8 cellular contexts compared by ENCODE assay signal in genomic region chr5:10352404-10353240, GRCh38. TPM values are rescaled to one million over a fixed set of nuclear protein-coding genes. Genes with fewer than 3 reads are reported as not detected.
DNase-seq lines count a peak whose midpoint lies in the region; ATAC-seq and TF ChIP-seq lines count a peak whose summit lies in the region.

No MANE protein-coding gene starts in this region.

- peaks cover 25% of the 10 kb centered on the region for H3K4me1 ChIP-seq in CD8-positive, alpha-beta memory T cell (ENCODE audit: insufficient read depth, low read length)
- peaks cover 18 to 29% of the 10 kb centered on the region in 2 experiments for H3K4me1 ChIP-seq in HCT116 (ENCODE audit: control insufficient read depth in 1 of 2, insufficient read depth in 2 of 2, low read length in 2 of 2)
- H3K4me1 ChIP-seq in heart right ventricle, result peaks cover 0 to 50% (median 41%) of the 10 kb centered on the region in 9 donors
- peaks cover 5% of the 10 kb centered on the region for H3K4me1 ChIP-seq in rectal smooth muscle tissue (ENCODE audit: control insufficient read depth, insufficient read depth, low read length)

- H3K36me3 ChIP-seq in CD8-positive, alpha-beta memory T cell (ENCODE audit: insufficient read depth, low read length), result no peaks in the 10 kb centered on the region
- no peaks in the 10 kb centered on the region for H3K36me3 ChIP-seq in HCT116 (ENCODE audit: control insufficient read depth in 1 of 2, insufficient read depth in 2 of 2, low read length in 2 of 2)
- no peaks in the 10 kb centered on the region for H3K36me3 ChIP-seq in heart right ventricle
- no peaks in the 10 kb centered on the region for H3K36me3 ChIP-seq in rectal smooth muscle tissue (ENCODE audit: control insufficient read depth, insufficient read depth, low read length)

- no peak for TF ChIP-seq RAD21 in HCT116 (IDR thresholded peaks at IDR 0.05; ENCODE audit: low read depth)

- peaks cover 45% of the 10 kb centered on the region for H3K79me2 ChIP-seq in HCT116 (ENCODE audit: insufficient read depth, low read length)

- H3K4me3 ChIP-seq in CD8-positive, alpha-beta memory T cell (ENCODE audit: low read length), result peak overlapping the region; percentile 94
- peak overlapping the region; percentile 85 to 91 for H3K4me3 ChIP-seq in HCT116 (replicated peaks in 1 of 2; ENCODE audit: low read depth in 1 of 2, low read length in 2 of 2)
- H3K4me3 ChIP-seq in heart right ventricle, result peak overlapping the region; percentile 68 to 95 (median 91)
- H3K4me3 ChIP-seq in rectal smooth muscle tissue (ENCODE audit: low read length), result peak overlapping the region; percentile 73

- CTCF ChIA-PET in CD8-positive, alpha-beta memory T cell (lab: Charles Lee), result interaction anchor here (0.9 to 1.3 kb wide), 4 partner anchors 9 to 275 kb away, joined by 3 to 6 read pairs (median 3); no protein-coding TSS in a partner anchor
- CTCF ChIA-PET in HCT116 (lab: Charles Lee), result interaction anchor here (1.5 to 2.0 kb wide), 2 partner anchors 12 to 69 kb away, joined by 6 to 17 read pairs; no protein-coding TSS in a partner anchor

- H4K20me1 ChIP-seq in HCT116 (ENCODE audit: insufficient read depth), result no peaks in the 10 kb centered on the region; the same call in 1 of the 2 replicates

- peaks cover 0 to 12% (median 0%) of the 10 kb centered on the region in 3 donors for H3K36me3 Mint-ChIP-seq in CD8-positive, alpha-beta memory T cell
- H3K36me3 Mint-ChIP-seq in activated T-helper 2 cell treated with anti-CD3 and anti-CD28 coated beads, Interferon-gamma antibody, Interleukin-2, Interleukin-4, amounts not matched to agents 10 μg/mL and 5 μg/mL and 100 μg/mL, durations not matched to agents 14 hours and 24 hours and 36 hours (ENCODE audit: low read depth), result peaks cover 12% of the 10 kb centered on the region

- ATAC-seq in HCT116 (no peak), heart right ventricle (peak in 7 of 8 donors; percentile 7 to 50 (median 41)), GM21423 (IDR thresholded peaks at IDR 0.05; ENCODE audit: unreplicated experiment) (no peak)

- TF ChIP-seq CTCF in HCT116 (IDR thresholded peaks at IDR 0.05 in 2 of 3, conservative IDR thresholded peaks at IDR 0.05 in 1 of 3; ENCODE audit: borderline replicate concordance in 1 of 3, insufficient read depth in 1 of 3, low read depth in 2 of 3, low read length in 2 of 3), result no peak
- no peak for TF ChIP-seq CTCF in heart right ventricle (IDR thresholded peaks at IDR 0.05)

- peak overlapping the region; percentile 90 for H3K4me2 ChIP-seq in HCT116 (ENCODE audit: low read length)

- no peaks in the 10 kb centered on the region for H3K27me3 ChIP-seq in CD8-positive, alpha-beta memory T cell (ENCODE audit: insufficient read depth, low read length, poor library complexity, severe bottlenecking)
- no peaks in the 10 kb centered on the region for H3K27me3 ChIP-seq in HCT116 (ENCODE audit: insufficient read depth, low read length)
- H3K27me3 ChIP-seq in heart right ventricle, result no peaks in the 10 kb centered on the region
- H3K27me3 ChIP-seq in rectal smooth muscle tissue (ENCODE audit: control insufficient read depth, insufficient read depth, low read length), result no peaks in the 10 kb centered on the region

- DNase-seq in CD8-positive, alpha-beta memory T cell, result no peak
- no peak for DNase-seq in HCT116 (ENCODE audit: low read depth, low spot score)
- DNase-seq in NCI-H524 treated with DMSO at 0.1 percent for 48 hours (lab: John Stamatoyannopoulos, UW), result peak; percentile 51
- peak; percentile 14 for DNase-seq in activated T-helper 2 cell treated with anti-CD3 and anti-CD28 coated beads, Interferon-gamma antibody, Interleukin-2, Interleukin-4, amounts not matched to agents 10 μg/mL and 5 μg/mL and 100 μg/mL, durations not matched to agents 14 hours and 24 hours and 36 hours (ENCODE audit: low spot score)
- no peak for DNase-seq in heart right ventricle
- no peak for DNase-seq in activated gamma-delta T cell (lab: John Stamatoyannopoulos, UW)

- peak overlapping the region; percentile 88 to 99 (median 92) for H3K4me3 Mint-ChIP-seq in CD8-positive, alpha-beta memory T cell
- H3K4me3 Mint-ChIP-seq in activated T-helper 2 cell treated with anti-CD3 and anti-CD28 coated beads, Interferon-gamma antibody, Interleukin-2, Interleukin-4, amounts not matched to agents 10 μg/mL and 5 μg/mL and 100 μg/mL, durations not matched to agents 14 hours and 24 hours and 36 hours (ENCODE audit: low read depth), result peak overlapping the region; percentile 90

- no peak overlapping the region for H2AFZ ChIP-seq in HCT116 (ENCODE audit: low read depth, low read length, poor library complexity, severe bottlenecking)

- no peaks in the 10 kb centered on the region for H3K9me2 ChIP-seq in HCT116 (ENCODE audit: insufficient read depth)

- peak overlapping the region; percentile 96 to 99 (median 98) for H3K27ac Mint-ChIP-seq in CD8-positive, alpha-beta memory T cell
- H3K27ac Mint-ChIP-seq in activated T-helper 2 cell treated with anti-CD3 and anti-CD28 coated beads, Interferon-gamma antibody, Interleukin-2, Interleukin-4, amounts not matched to agents 10 μg/mL and 5 μg/mL and 100 μg/mL, durations not matched to agents 14 hours and 24 hours and 36 hours, result peak overlapping the region; percentile 93

- H3K9me3 ChIP-seq in CD8-positive, alpha-beta memory T cell (ENCODE audit: low read length), result no peaks in the 10 kb centered on the region
- H3K9me3 ChIP-seq in HCT116 (ENCODE audit: control insufficient read depth in 1 of 2, insufficient read depth in 1 of 2, low read depth in 1 of 2, low read length in 2 of 2) (no peaks in the 10 kb centered on the region), heart right ventricle (no peaks in the 10 kb centered on the region)

- peaks cover 33 to 46% (median 44%) of the 10 kb centered on the region in 3 donors for H3K4me1 Mint-ChIP-seq in CD8-positive, alpha-beta memory T cell
- H3K4me1 Mint-ChIP-seq in activated T-helper 2 cell treated with anti-CD3 and anti-CD28 coated beads, Interferon-gamma antibody, Interleukin-2, Interleukin-4, amounts not matched to agents 10 μg/mL and 5 μg/mL and 100 μg/mL, durations not matched to agents 14 hours and 24 hours and 36 hours (ENCODE audit: low read depth), result peaks cover 29% of the 10 kb centered on the region

- WGBS in heart right ventricle, 2 donors, result 24 to 25% methylated on average over 19 of the region's 19 CpGs

- no peak for TF ChIP-seq POLR2A in HCT116 (IDR thresholded peaks at IDR 0.05; ENCODE audit: borderline replicate concordance, extremely low read depth, insufficient read depth, insufficient read length)

- intact Hi-C loops in HCT116 (cut with micrococcal nuclease), result no loop called here
- intact Hi-C loops in activated T-helper 2 cell treated with anti-CD3 and anti-CD28 coated beads, Interferon-gamma antibody, Interleukin-2, Interleukin-4, amounts not matched to agents 10 μg/mL and 5 μg/mL and 100 μg/mL, durations not matched to agents 14 hours and 24 hours and 36 hours (cut with micrococcal nuclease), result loop anchor here (1.0 to 5.0 kb wide), 4 partner anchors 90 to 408 kb away; partner anchors contain the start of genes ANKRD33B, CCT5, DAP and ROPN1L
- intact Hi-C loops in heart right ventricle (cut with DNase I), result no loop called here

- RAD21 ChIA-PET in HCT116 (lab: Charles Lee; ENCODE audit: low non-redundant PET in 1 of 2, low total read pairs in 2 of 2, uncharacterized antibody in 2 of 2, unreplicated experiment in 2 of 2), result interaction anchor here in 1 of 2 experiments (1.1 kb wide), 1 partner anchor 69 kb away, joined by 3 read pairs; no protein-coding TSS in a partner anchor

- TSS peak; percentile 93 for BruUV-seq in HCT116 (replicated peaks; lab: Mats Ljungman, UMichigan)

- POLR2A ChIA-PET in CD8-positive, alpha-beta memory T cell (lab: Charles Lee), result interaction anchor here (0.6 to 1.6 kb wide), 9 partner anchors 14 to 408 kb away, joined by 3 to 17 read pairs (median 3); partner anchors contain the start of genes ANKRD33B, ATPSCKMT, CCT5 and DAP
- POLR2A ChIA-PET in HCT116 (lab: Charles Lee), result interaction anchor here (1.0 to 2.9 kb wide), 6 partner anchors 14 to 49 kb away, joined by 3 to 14 read pairs (median 6); no protein-coding TSS in a partner anchor

- H3K9me3 Mint-ChIP-seq in CD8-positive, alpha-beta memory T cell, result no peaks in the 10 kb centered on the region
- H3K9me3 Mint-ChIP-seq in activated T-helper 2 cell treated with anti-CD3 and anti-CD28 coated beads, Interferon-gamma antibody, Interleukin-2, Interleukin-4, amounts not matched to agents 10 μg/mL and 5 μg/mL and 100 μg/mL, durations not matched to agents 14 hours and 24 hours and 36 hours, result no peaks in the 10 kb centered on the region

- no peaks in the 10 kb centered on the region for H3K27me3 Mint-ChIP-seq in CD8-positive, alpha-beta memory T cell
- H3K27me3 Mint-ChIP-seq in activated T-helper 2 cell treated with anti-CD3 and anti-CD28 coated beads, Interferon-gamma antibody, Interleukin-2, Interleukin-4, amounts not matched to agents 10 μg/mL and 5 μg/mL and 100 μg/mL, durations not matched to agents 14 hours and 24 hours and 36 hours (ENCODE audit: low read depth), result no peaks in the 10 kb centered on the region

- H3K9ac ChIP-seq in HCT116 (ENCODE audit: low read length), result peak overlapping the region; percentile 96
- H3K9ac ChIP-seq in rectal smooth muscle tissue (ENCODE audit: low read length), result peak overlapping the region; percentile 90

- peak overlapping the region; percentile 91 for H3K27ac ChIP-seq in CD8-positive, alpha-beta memory T cell (ENCODE audit: low read depth, low read length)
- H3K27ac ChIP-seq in HCT116 (ENCODE audit: low read depth, low read length) (peak overlapping the region; percentile 97), heart right ventricle (peak overlapping the region; percentile 94 to 99 (median 98)), rectal smooth muscle tissue (ENCODE audit: low read depth, low read length) (peak overlapping the region; percentile 95)

TF ChIP-seq in HCT116, 20 proteins besides CTCF, POLR2A, EP300 and RAD21 (continues in another document):
- no peak for TF ChIP-seq TCF7L2 (IDR thresholded peaks at IDR 0.05; ENCODE audit: borderline replicate concordance, extremely low read depth, insufficient read depth, insufficient read length)

RNA-seq across cellular contexts. Expression of gene MARCHF6, which starts 0.9 kb away (rescaled TPM):
- 100 to 1,000 TPM; 103 to 110 TPM for total RNA-seq in CD8-positive, alpha-beta memory T cell
- 54.2 TPM for polyA plus RNA-seq in CD8-positive, alpha-beta memory T cell
- total RNA-seq in HCT116 (2021; ENCODE audit: unreplicated experiment) (144 TPM), heart right ventricle (100 to 1,000 TPM; 169 to 210 (median 185) TPM)
- 80.6 and 81.7 TPM in 2 replicates for polyA plus RNA-seq in HCT116 (2012)
- 111 and 116 TPM in 2 replicates for total RNA-seq in activated T-helper 2 cell treated with anti-CD3 and anti-CD28 coated beads, Interferon-gamma antibody, Interleukin-2, Interleukin-4, amounts not matched to agents 10 μg/mL and 5 μg/mL and 100 μg/mL, durations not matched to agents 14 hours and 24 hours and 36 hours
- polyA plus RNA-seq in heart right ventricle, result 100 to 1,000 TPM in 1 of 2 donors, 10 to 100 TPM in 1; 30.4 to 137 TPM

RNA-seq across cellular contexts. Expression of gene CMBL, which starts 44.9 kb away (rescaled TPM):
- 1 to 10 TPM; 3.7 to 3.8 TPM for total RNA-seq in CD8-positive, alpha-beta memory T cell
- 0.97 TPM for polyA plus RNA-seq in CD8-positive, alpha-beta memory T cell
- 51.0 TPM for total RNA-seq in HCT116 (2021; ENCODE audit: unreplicated experiment)
- polyA plus RNA-seq in HCT116 (2012), result 61.6 and 65.5 TPM in 2 replicates
- total RNA-seq in activated T-helper 2 cell treated with anti-CD3 and anti-CD28 coated beads, Interferon-gamma antibody, Interleukin-2, Interleukin-4, amounts not matched to agents 10 μg/mL and 5 μg/mL and 100 μg/mL, durations not matched to agents 14 hours and 24 hours and 36 hours, result 0.23 and 0.25 TPM in 2 replicates
- total RNA-seq in heart right ventricle, result 10 to 100 TPM; 32.2 to 53.4 (median 45.3) TPM
- polyA plus RNA-seq in heart right ventricle, result 10 to 100 TPM; 12.0 to 24.3 TPM

Comparison
In these comparisons a context has a peak if more than half of its experiments do, and no peak if none do; other contexts are left out.
1. DNase-seq: peak in NCI-H524 treated with DMSO at 0.1 percent for 48 hours (single experiment) and activated T-helper 2 cell treated with anti-CD3 and anti-CD28 coated beads, Interferon-gamma antibody, Interleukin-2, Interleukin-4, amounts not matched to agents 10 μg/mL and 5 μg/mL and 100 μg/mL, durations not matched to agents 14 hours and 24 hours and 36 hours (single experiment); none in CD8-positive, alpha-beta memory T cell (0 of 5), HCT116 (single experiment), heart right ventricle (0 of 2) and activated gamma-delta T cell (single experiment).
2. ATAC-seq: peak in heart right ventricle (7 of 8); none in HCT116 (single experiment) and GM21423 (single experiment).
3. RNA of gene CMBL, which starts 44.9 kb away (total RNA-seq): 51.0 TPM in HCT116 (single experiment) and 32.2 to 53.4 TPM in heart right ventricle; 3.7 to 3.8 TPM in CD8-positive, alpha-beta memory T cell and 0.23 to 0.25 TPM in activated T-helper 2 cell treated with anti-CD3 and anti-CD28 coated beads, Interferon-gamma antibody, Interleukin-2, Interleukin-4, amounts not matched to agents 10 μg/mL and 5 μg/mL and 100 μg/mL, durations not matched to agents 14 hours and 24 hours and 36 hours; every median in the first group is over 4 times any median in the second.
4. Peak in every context shown above with its lines, with median percentiles within 50 percentile points of each other: H3K27ac ChIP-seq and H3K4me3 ChIP-seq.